Comparison of ENCODE assay signal across 22 cellular contexts in genomic region chr1:223018534-223018933, GRCh38.
"Had no signal": no experiment of that assay in that cellular context is flagged by ENCODE, and none has a peak within 500 bp of the region (broad histone marks: within the 10 kb centered on the region; RNA-seq: fewer than 3 reads in every experiment).

No MANE protein-coding gene starts in this region.

- H3K27ac Mint-ChIP-seq: naive thymus-derived CD8-positive, alpha-beta T cell; stimulated activated memory B cell treated with anti-CD40 and anti-IgM and Interleukin-4, amounts not matched to agents 10 μg/mL and 1 μg/mL and 100 μg/mL, for 72 hours had no signal

- H3K36me3 ChIP-seq: colonic mucosa, esophagus squamous epithelium, prostate gland, right atrium auricular region, tibial artery, upper lobe of left lung had no signal

- ATAC-seq: naive thymus-derived CD8-positive, alpha-beta T cell; sciatic nerve; stimulated activated memory B cell treated with anti-CD40 and anti-IgM and Interleukin-4, amounts not matched to agents 10 μg/mL and 1 μg/mL and 100 μg/mL, for 72 hours; stimulated activated naive CD8-positive, alpha-beta T cell treated with anti-CD3 and anti-CD28 coated beads, Interleukin-15, Interleukin-2, amounts not matched to agents 100 U/mL and 50 U/mL, for 24 hours had no signal

- H3K4me3 ChIP-seq: colonic mucosa, esophagus squamous epithelium, prostate gland, right atrium auricular region, smooth muscle cell, testis, tibial artery, upper lobe of left lung had no signal

- H3K27me3 Mint-ChIP-seq: stimulated activated memory B cell treated with anti-CD40 and anti-IgM and Interleukin-4, amounts not matched to agents 10 μg/mL and 1 μg/mL and 100 μg/mL, for 72 hours had no signal

- H3K27ac ChIP-seq: colonic mucosa, esophagus squamous epithelium, prostate gland, testis, tibial artery had no signal

- DNase-seq: colonic mucosa; dermis blood vessel endothelial cell; effector memory CD4-positive, alpha-beta T cell; erythroblast; esophagus squamous epithelium; foreskin melanocyte; glutamatergic neuron; hypothalamus; mesenchymal stem cell; naive thymus-derived CD8-positive, alpha-beta T cell; stimulated activated CD4-positive, alpha-beta T cell treated with anti-CD3 and anti-CD28 coated beads, Interleukin-4, amount 100 ng/mL, for 4 hours; stimulated activated naive CD8-positive, alpha-beta T cell treated with anti-CD3 and anti-CD28 coated beads, Interleukin-15, Interleukin-2, amounts not matched to agents 100 U/mL and 50 U/mL, for 24 hours; substantia nigra; testis; tibial artery; upper lobe of left lung had no signal

- H3K36me3 Mint-ChIP-seq: naive thymus-derived CD8-positive, alpha-beta T cell; stimulated activated memory B cell treated with anti-CD40 and anti-IgM and Interleukin-4, amounts not matched to agents 10 μg/mL and 1 μg/mL and 100 μg/mL, for 72 hours had no signal

- H3K9me3 ChIP-seq: colonic mucosa, esophagus squamous epithelium, prostate gland, right atrium auricular region, testis, tibial artery, upper lobe of left lung had no signal

- H3K4me3 Mint-ChIP-seq: central memory CD8-positive, alpha-beta T cell; naive thymus-derived CD8-positive, alpha-beta T cell; stimulated activated memory B cell treated with anti-CD40 and anti-IgM and Interleukin-4, amounts not matched to agents 10 μg/mL and 1 μg/mL and 100 μg/mL, for 72 hours had no signal

- H3K27me3 ChIP-seq: colonic mucosa, esophagus squamous epithelium, right atrium auricular region, testis, tibial artery, upper lobe of left lung had no signal

- H3K9me3 Mint-ChIP-seq: central memory CD8-positive, alpha-beta T cell; naive thymus-derived CD8-positive, alpha-beta T cell; stimulated activated memory B cell treated with anti-CD40 and anti-IgM and Interleukin-4, amounts not matched to agents 10 μg/mL and 1 μg/mL and 100 μg/mL, for 72 hours had no signal

- H3K4me1 Mint-ChIP-seq: central memory CD8-positive, alpha-beta T cell; naive thymus-derived CD8-positive, alpha-beta T cell; stimulated activated memory B cell treated with anti-CD40 and anti-IgM and Interleukin-4, amounts not matched to agents 10 μg/mL and 1 μg/mL and 100 μg/mL, for 72 hours had no signal

- H3K4me2 ChIP-seq: smooth muscle cell had no signal

- H3K4me1 ChIP-seq: colonic mucosa, prostate gland, testis, tibial artery had no signal
